ENCODE assay signal across 8 cellular contexts in genomic region chr1:246698466-246699094, GRCh38. TPM values are rescaled to one million over a fixed set of nuclear protein-coding genes. Genes with fewer than 3 reads are reported as not detected.
DNase-seq lines count a peak whose midpoint lies in the region; ATAC-seq and TF ChIP-seq lines count a peak whose summit lies in the region.

No MANE protein-coding gene starts in this region.

- POLR2A ChIA-PET in SK-N-SH (lab: Yijun Ruan, JAX), result no interaction called here
- POLR2A ChIA-PET in activated B cell treated with CpG ODN at 0.5 μM for 24 hours (lab: Charles Lee), result no interaction called here

- DNase-seq in SK-N-SH, result no peak
- DNase-seq in activated B cell treated with CpG ODN at 0.5 μM for 24 hours, result no peak
- no peak for DNase-seq in glutamatergic neuron
- no peak for DNase-seq in stimulated activated effector memory CD8-positive, alpha-beta T cell treated with anti-CD3 and anti-CD28 coated beads, Interleukin-12 subunit alpha, Interleukin-12 subunit beta, amount 100 ng/mL, for 72 hours (ENCODE audit: low spot score in 2 of 2)
- no peak for DNase-seq in NK-92 (lab: John Stamatoyannopoulos, UW; ENCODE audit: unreplicated experiment)
- DNase-seq in HuH-7.5 (ENCODE audit: low spot score), result no peak
- no peak for DNase-seq in NCI-H1930 (lab: John Stamatoyannopoulos, UW)

- no peaks in the 10 kb centered on the region; a peak in 1 of 4 replicates for H3K4me1 ChIP-seq in SK-N-SH (ENCODE audit: control insufficient read depth in 1 of 2, insufficient read depth in 2 of 2, low read depth in 1 of 2, low read length in 1 of 2)

- CTCF ChIA-PET in SK-N-SH (lab: Yijun Ruan, JAX) (interaction anchor here (1.2 to 1.8 kb wide), 2 partner anchors 9 to 29 kb away, joined by 4 to 13 read pairs; no protein-coding TSS in a partner anchor), activated B cell treated with CpG ODN at 0.5 μM for 24 hours (lab: Charles Lee) (no interaction called here)

- peak overlapping the region; percentile 57 for H3K27ac Mint-ChIP-seq in activated B cell treated with CpG ODN at 0.5 μM for 24 hours
- H3K27ac Mint-ChIP-seq in glutamatergic neuron (ENCODE audit: unreplicated experiment), result peak overlapping the region; percentile 88
- peak overlapping the region; percentile 91 for H3K27ac Mint-ChIP-seq in stimulated activated effector memory CD8-positive, alpha-beta T cell treated with anti-CD3 and anti-CD28 coated beads, Interleukin-12 subunit alpha, Interleukin-12 subunit beta, amount 100 ng/mL, for 72 hours

- WGBS in SK-N-SH (ENCODE audit: low lambda C conversion rate), result 86% methylated on average over 8 of the region's 8 CpGs

- peak overlapping the region; percentile 97 for H2AFZ ChIP-seq in SK-N-SH (ENCODE audit: low read depth)

- no peak for TF ChIP-seq RAD21 in SK-N-SH (IDR thresholded peaks at IDR 0.05; ENCODE audit: low read length)

- ATAC-seq in SK-N-SH treated with all-trans-retinoic acid at 6 μM for 48 hours (no peak), activated B cell treated with CpG ODN at 0.5 μM for 24 hours (ENCODE audit: low read depth) (no peak)
- ATAC-seq in stimulated activated effector memory CD8-positive, alpha-beta T cell treated with anti-CD3 and anti-CD28 coated beads, Interleukin-12 subunit alpha, Interleukin-12 subunit beta, amount 100 ng/mL, for 72 hours, result no peak

- no peak for TF ChIP-seq EP300 in SK-N-SH (IDR thresholded peaks at IDR 0.05; ENCODE audit: borderline replicate concordance in 1 of 2, low read depth in 1 of 2, low read length in 1 of 2)

- intact Hi-C loops in activated B cell treated with CpG ODN at 0.5 μM for 24 hours (cut with micrococcal nuclease), result loop anchor here (1.0 to 2.0 kb wide), 6 partner anchors 9 to 1545 kb away; partner anchors contain the start of genes CNST, SCCPDH and TFB2M

- H3K4me3 Mint-ChIP-seq in activated B cell treated with CpG ODN at 0.5 μM for 24 hours, result peak overlapping the region; percentile 74
- H3K4me3 Mint-ChIP-seq in glutamatergic neuron (ENCODE audit: unreplicated experiment), result peak overlapping the region; percentile 65
- H3K4me3 Mint-ChIP-seq in stimulated activated effector memory CD8-positive, alpha-beta T cell treated with anti-CD3 and anti-CD28 coated beads, Interleukin-12 subunit alpha, Interleukin-12 subunit beta, amount 100 ng/mL, for 72 hours, result peak overlapping the region; percentile 60

- no peaks in the 10 kb centered on the region; the same call in 1 of the 2 replicates for H3K79me2 ChIP-seq in SK-N-SH (ENCODE audit: insufficient read depth)

- H4K20me1 ChIP-seq in SK-N-SH (ENCODE audit: insufficient read depth), result no peaks in the 10 kb centered on the region

- no peaks in the 10 kb centered on the region for H3K27me3 ChIP-seq in SK-N-SH (ENCODE audit: insufficient read depth)

- H3K9me3 Mint-ChIP-seq in activated B cell treated with CpG ODN at 0.5 μM for 24 hours (no peaks in the 10 kb centered on the region), glutamatergic neuron (ENCODE audit: unreplicated experiment) (peaks cover 17% of the 10 kb centered on the region)
- H3K9me3 Mint-ChIP-seq in stimulated activated effector memory CD8-positive, alpha-beta T cell treated with anti-CD3 and anti-CD28 coated beads, Interleukin-12 subunit alpha, Interleukin-12 subunit beta, amount 100 ng/mL, for 72 hours, result no peaks in the 10 kb centered on the region

- peaks cover 5% of the 10 kb centered on the region for H3F3A ChIP-seq in SK-N-SH (replicated peaks; ENCODE audit: insufficient read depth)

- peaks cover 8% of the 10 kb centered on the region for H3K4me1 Mint-ChIP-seq in activated B cell treated with CpG ODN at 0.5 μM for 24 hours
- H3K4me1 Mint-ChIP-seq in glutamatergic neuron (ENCODE audit: low read depth, unreplicated experiment), result peaks cover 17% of the 10 kb centered on the region
- peaks cover 19% of the 10 kb centered on the region for H3K4me1 Mint-ChIP-seq in stimulated activated effector memory CD8-positive, alpha-beta T cell treated with anti-CD3 and anti-CD28 coated beads, Interleukin-12 subunit alpha, Interleukin-12 subunit beta, amount 100 ng/mL, for 72 hours

- peak overlapping the region; percentile 62 for H3K4me2 ChIP-seq in SK-N-SH

- H3K36me3 ChIP-seq in SK-N-SH (replicated peaks in 1 of 2; ENCODE audit: control insufficient read depth in 1 of 2, insufficient read depth in 2 of 2, low read length in 1 of 2), result no peaks in the 10 kb centered on the region

- H3K27me3 Mint-ChIP-seq in activated B cell treated with CpG ODN at 0.5 μM for 24 hours, result no peaks in the 10 kb centered on the region
- H3K27me3 Mint-ChIP-seq in glutamatergic neuron (ENCODE audit: unreplicated experiment), result peaks cover 12% of the 10 kb centered on the region

- H3K36me3 Mint-ChIP-seq in activated B cell treated with CpG ODN at 0.5 μM for 24 hours (ENCODE audit: low read depth) (no peaks in the 10 kb centered on the region), glutamatergic neuron (ENCODE audit: unreplicated experiment) (peaks cover 12% of the 10 kb centered on the region)
- peaks cover 7% of the 10 kb centered on the region for H3K36me3 Mint-ChIP-seq in stimulated activated effector memory CD8-positive, alpha-beta T cell treated with anti-CD3 and anti-CD28 coated beads, Interleukin-12 subunit alpha, Interleukin-12 subunit beta, amount 100 ng/mL, for 72 hours

- peak overlapping the region; percentile 39 to 69; a peak in 3 of 4 replicates for H3K27ac ChIP-seq in SK-N-SH (ENCODE audit: low read depth in 2 of 2, low read length in 1 of 2)

- peak overlapping the region; percentile 25 to 45; a peak in 3 of 4 replicates for H3K4me3 ChIP-seq in SK-N-SH (ENCODE audit: low read depth in 2 of 2, low read length in 1 of 2)

- H3K9me2 ChIP-seq in SK-N-SH, result no peaks in the 10 kb centered on the region

- H3K9me3 ChIP-seq in SK-N-SH, result no peaks in the 10 kb centered on the region

- H3K9ac ChIP-seq in SK-N-SH, result peak overlapping the region; percentile 65

- TF ChIP-seq CTCF in SK-N-SH (IDR thresholded peaks at IDR 0.05) (no peak), activated B cell treated with CpG ODN at 0.5 μM for 24 hours (IDR thresholded peaks at IDR 0.05) (no peak), glutamatergic neuron (IDR thresholded peaks at IDR 0.05; ENCODE audit: partially characterized antibody, unreplicated experiment) (no peak)

TF ChIP-seq in SK-N-SH, 30 proteins besides CTCF, POLR2A, EP300 and RAD21:
- no peak for TF ChIP-seq CHD2 (IDR thresholded peaks at IDR 0.05; ENCODE audit: low read length, partially characterized antibody)
- TF ChIP-seq POLR2AphosphoS5 (IDR thresholded peaks at IDR 0.05; ENCODE audit: low read depth, low read length), result no peak
- no peak for TF ChIP-seq PBX3 (IDR thresholded peaks at IDR 0.05)
- no peak for TF ChIP-seq TEAD4 (IDR thresholded peaks at IDR 0.05; ENCODE audit: borderline replicate concordance, insufficient read depth)

TF ChIP-seq in SK-N-SH treated with all-trans-retinoic acid at 6 μM for 48 hours, 23 proteins besides CTCF, POLR2A, EP300 and RAD21:
- TF ChIP-seq BACH2 (CRISPR knock-in tag; IDR thresholded peaks at IDR 0.05; ENCODE audit: borderline replicate concordance), result no peak
- TF ChIP-seq ZNF70 (CRISPR knock-in tag; IDR thresholded peaks at IDR 0.05), result no peak
- TF ChIP-seq OSR1 (CRISPR knock-in tag; IDR thresholded peaks at IDR 0.05), result no peak
- TF ChIP-seq CREB5 (CRISPR knock-in tag; IDR thresholded peaks at IDR 0.05; ENCODE audit: low read depth), result no peak
- TF ChIP-seq, protein P1, sequence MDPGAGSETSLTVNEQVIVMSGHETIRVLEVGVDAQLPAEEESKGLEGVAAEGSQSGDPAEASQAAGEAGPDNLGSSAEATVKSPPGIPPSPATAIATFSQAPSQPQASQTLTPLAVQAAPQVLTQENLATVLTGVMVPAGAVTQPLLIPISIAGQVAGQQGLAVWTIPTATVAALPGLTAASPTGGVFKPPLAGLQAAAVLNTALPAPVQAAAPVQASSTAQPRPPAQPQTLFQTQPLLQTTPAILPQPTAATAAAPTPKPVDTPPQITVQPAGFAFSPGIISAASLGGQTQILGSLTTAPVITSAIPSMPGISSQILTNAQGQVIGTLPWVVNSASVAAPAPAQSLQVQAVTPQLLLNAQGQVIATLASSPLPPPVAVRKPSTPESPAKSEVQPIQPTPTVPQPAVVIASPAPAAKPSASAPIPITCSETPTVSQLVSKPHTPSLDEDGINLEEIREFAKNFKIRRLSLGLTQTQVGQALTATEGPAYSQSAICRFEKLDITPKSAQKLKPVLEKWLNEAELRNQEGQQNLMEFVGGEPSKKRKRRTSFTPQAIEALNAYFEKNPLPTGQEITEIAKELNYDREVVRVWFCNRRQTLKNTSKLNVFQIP (CRISPR knock-in tag; IDR thresholded peaks at IDR 0.05; ENCODE audit: borderline replicate concordance, low read depth), result no peak
TF ChIP-seq in SK-N-SH treated with all-trans-retinoic acid at 6 μM for 48 hours: peak in this region for 0.

RNA-seq across cellular contexts. Expression of gene SCCPDH, which starts 25.6 kb away (rescaled TPM):
- polyA plus RNA-seq in SK-N-SH (2012; rRNA removed), result 32.2 and 36.0 TPM in 2 replicates
- 44.4 and 47.9 TPM in 2 replicates for polyA plus RNA-seq in SK-N-SH (2012; cell fraction: cytosol; rRNA removed)
- 15.9 and 19.3 TPM in 2 replicates for polyA plus RNA-seq in SK-N-SH (2012; cell fraction: nucleus; rRNA removed)
- total RNA-seq in activated B cell treated with CpG ODN at 0.5 μM for 24 hours (8.1 and 9.3 TPM in 2 replicates), glutamatergic neuron (ENCODE audit: unreplicated experiment) (34.6 TPM)
